21 cellular contexts compared by ENCODE assay signal in the genomic region with DNA sequence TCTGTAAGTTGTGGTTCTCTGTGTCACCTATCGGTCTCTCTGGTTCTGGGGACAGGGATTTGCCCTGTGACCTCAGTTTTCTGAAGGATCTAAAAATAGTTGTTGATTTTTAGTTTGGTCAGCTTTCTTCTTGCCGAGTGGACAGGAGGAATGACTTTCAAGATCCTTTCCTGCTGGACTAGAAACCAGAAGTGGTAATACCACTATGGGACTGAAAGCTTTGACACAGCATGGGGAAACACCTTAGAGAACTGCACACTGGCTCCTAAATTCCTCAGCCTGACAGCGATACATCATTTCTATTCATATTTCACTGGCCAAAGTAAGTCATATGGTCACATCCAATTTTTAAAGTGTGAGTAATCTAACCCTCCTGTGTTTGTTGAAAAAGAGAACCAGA.
"Had no signal": no experiment of that assay in that cellular context is flagged by ENCODE, and none has a peak within 500 bp of the region (broad histone marks: within the 10 kb centered on the region; RNA-seq: fewer than 3 reads in every experiment).

No MANE protein-coding gene starts in this region.

- H3K27me3 ChIP-seq: ascending aorta had no signal

- H3K27ac Mint-ChIP-seq: activated CD8-positive, alpha-beta T cell treated with anti-CD3 and anti-CD28 coated beads for 36 hours; activated T-cell treated with anti-CD3 and anti-CD28 coated beads, Interleukin-2, amount 50 U/mL, for 72 hours; natural killer cell treated with Interleukin-12 subunit alpha and Interleukin-12 subunit beta and Interleukin-15 and Interleukin-18, amount 100 ng/mL, for 72 hours had no signal

- H3K4me1 ChIP-seq: ascending aorta, psoas muscle had no signal

- H3K27me3 Mint-ChIP-seq: activated CD8-positive, alpha-beta T cell treated with anti-CD3 and anti-CD28 coated beads for 36 hours; natural killer cell treated with Interleukin-12 subunit alpha and Interleukin-12 subunit beta and Interleukin-15 and Interleukin-18, amount 100 ng/mL, for 72 hours had no signal

- FAIRE-seq: islet of Langerhans had no signal

- H3K9me3 ChIP-seq: psoas muscle had no signal

- H3K4me3 ChIP-seq: ascending aorta, coronary artery, psoas muscle had no signal

- ATAC-seq: activated CD8-positive, alpha-beta T cell treated with anti-CD3 and anti-CD28 coated beads for 36 hours; activated T-cell treated with anti-CD3 and anti-CD28 coated beads, Interleukin-2, amount 50 U/mL, for 72 hours; left lobe of liver; natural killer cell treated with Interleukin-12 subunit alpha and Interleukin-12 subunit beta and Interleukin-15 and Interleukin-18, amount 100 ng/mL, for 72 hours; psoas muscle; sciatic nerve; stimulated activated naive CD8-positive, alpha-beta T cell treated with anti-CD3 and anti-CD28 coated beads, Interleukin-15, Interleukin-2, amounts not matched to agents 100 U/mL and 50 U/mL, for 24 hours had no signal

- H3K27ac ChIP-seq: ascending aorta, coronary artery, epithelial cell of prostate, psoas muscle, WERI-Rb-1 had no signal

- H3K36me3 ChIP-seq: ascending aorta, WERI-Rb-1 had no signal

- DNase-seq: activated CD4-positive, alpha-beta T cell treated with anti-CD3 and anti-CD28 coated beads for 4 hours; activated CD8-positive, alpha-beta memory T cell treated with anti-CD3 and anti-CD28 coated beads, Interleukin-2, amount 50 U/mL, for 4 hours; activated CD8-positive, alpha-beta T cell treated with anti-CD3 and anti-CD28 coated beads for 36 hours; activated gamma-delta T cell treated with Interleukin-2 at 50 U/mL for 16 hours; activated T-cell treated with anti-CD3 and anti-CD28 coated beads, Interleukin-2, amount 50 U/mL, for 72 hours; caudate nucleus; effector memory CD4-positive, alpha-beta T cell; glutamatergic neuron; psoas muscle; stimulated activated CD4-positive, alpha-beta T cell treated with anti-CD3 and anti-CD28 coated beads, Interleukin-2, amount 100 ng/mL, for 48 hours; stimulated activated CD8-positive, alpha-beta memory T cell treated with anti-CD3 and anti-CD28 coated beads, Interleukin-4, amount 100 ng/mL, for 48 hours; stimulated activated naive CD8-positive, alpha-beta T cell treated with anti-CD3 and anti-CD28 coated beads, Interleukin-15, Interleukin-2, amounts not matched to agents 100 U/mL and 50 U/mL, for 24 hours; T-helper 1 cell; WERI-Rb-1 had no signal

- H3K4me3 Mint-ChIP-seq: activated CD8-positive, alpha-beta T cell treated with anti-CD3 and anti-CD28 coated beads for 36 hours; activated T-cell treated with anti-CD3 and anti-CD28 coated beads, Interleukin-2, amount 50 U/mL, for 72 hours; natural killer cell treated with Interleukin-12 subunit alpha and Interleukin-12 subunit beta and Interleukin-15 and Interleukin-18, amount 100 ng/mL, for 72 hours had no signal
